12 cellular contexts compared by ENCODE assay signal in genomic region chr5:124634228-124634819, GRCh38.
DNase-seq lines count a peak whose midpoint lies in the region; ATAC-seq and TF ChIP-seq lines count a peak whose summit lies in the region.
"Had no signal": no experiment of that assay in that cellular context is flagged by ENCODE, and none has a peak within 500 bp of the region (broad histone marks: within the 10 kb centered on the region; RNA-seq: fewer than 3 reads in every experiment).

No MANE protein-coding gene starts in this region.

- no peak for TF ChIP-seq CTCF in SK-N-SH (IDR thresholded peaks at IDR 0.05)

- H3K36me3 Mint-ChIP-seq in activated CD4-positive, alpha-beta memory T cell treated with anti-CD3 and anti-CD28 coated beads for 36 hours = no peaks in the 10 kb centered on the region
- H3K36me3 Mint-ChIP-seq: activated naive CD8-positive, alpha-beta T cell treated with anti-CD3 and anti-CD28 coated beads for 36 hours; immature natural killer cell had no signal

- no peaks in the 10 kb centered on the region for H3K27me3 ChIP-seq in SK-N-SH (ENCODE audit: insufficient read depth)

- no peak overlapping the region for H3K4me3 Mint-ChIP-seq in activated CD4-positive, alpha-beta memory T cell treated with anti-CD3 and anti-CD28 coated beads for 36 hours
- H3K4me3 Mint-ChIP-seq: activated naive CD8-positive, alpha-beta T cell treated with anti-CD3 and anti-CD28 coated beads for 36 hours; immature natural killer cell; stimulated activated memory B cell treated with anti-CD40 and anti-IgM and Interleukin-4, amounts not matched to agents 10 μg/mL and 1 μg/mL and 100 μg/mL, for 72 hours had no signal

- peak overlapping the region; percentile 48 to 86 for H3K27ac ChIP-seq in SK-N-SH (ENCODE audit: low read depth in 2 of 2, low read length in 1 of 2)

- H3K79me2 ChIP-seq in SK-N-SH (ENCODE audit: insufficient read depth) = no peaks in the 10 kb centered on the region

- CTCF ChIA-PET in SK-N-SH (lab: Yijun Ruan, JAX) = interaction anchor here (0.6 kb wide), 1 partner anchor 19 kb away, joined by 3 read pairs; no protein-coding TSS in a partner anchor
- CTCF ChIA-PET in activated CD4-positive, alpha-beta memory T cell treated with anti-CD3 and anti-CD28 coated beads for 36 hours (lab: Charles Lee) = no interaction called here

- H3K27me3 Mint-ChIP-seq in activated CD4-positive, alpha-beta memory T cell treated with anti-CD3 and anti-CD28 coated beads for 36 hours = peaks cover 3% of the 10 kb centered on the region
- H3K27me3 Mint-ChIP-seq: stimulated activated memory B cell treated with anti-CD40 and anti-IgM and Interleukin-4, amounts not matched to agents 10 μg/mL and 1 μg/mL and 100 μg/mL, for 72 hours had no signal

- TF ChIP-seq EP300 in SK-N-SH (IDR thresholded peaks at IDR 0.05; ENCODE audit: borderline replicate concordance in 1 of 2, low read depth in 1 of 2, low read length in 1 of 2) = peak in 1 of 2 experiments; percentile 44; a peak in 1 of 4 replicates

- H3K9ac ChIP-seq in SK-N-SH = no peak overlapping the region

- POLR2A ChIA-PET in SK-N-SH (lab: Yijun Ruan, JAX) = interaction anchor here (0.6 to 1.2 kb wide), 3 partner anchors 105 to 255 kb away, joined by 3 to 4 read pairs (median 3); no protein-coding TSS in a partner anchor
- POLR2A ChIA-PET in activated CD4-positive, alpha-beta memory T cell treated with anti-CD3 and anti-CD28 coated beads for 36 hours (lab: Charles Lee) = no interaction called here

- H4K20me1 ChIP-seq in SK-N-SH (ENCODE audit: insufficient read depth) = no peaks in the 10 kb centered on the region

- intact Hi-C loops in activated CD4-positive, alpha-beta memory T cell treated with anti-CD3 and anti-CD28 coated beads for 36 hours (cut with micrococcal nuclease) = no loop called here

- no peak overlapping the region for H3K4me3 ChIP-seq in SK-N-SH (ENCODE audit: low read depth in 2 of 2, low read length in 1 of 2)

- H2AFZ ChIP-seq in SK-N-SH (ENCODE audit: low read depth) = no peak overlapping the region

- H3K9me3 ChIP-seq in SK-N-SH = no peaks in the 10 kb centered on the region

- no peak overlapping the region for H3K27ac Mint-ChIP-seq in activated CD4-positive, alpha-beta memory T cell treated with anti-CD3 and anti-CD28 coated beads for 36 hours
- H3K27ac Mint-ChIP-seq: activated naive CD8-positive, alpha-beta T cell treated with anti-CD3 and anti-CD28 coated beads for 36 hours; immature natural killer cell; stimulated activated memory B cell treated with anti-CD40 and anti-IgM and Interleukin-4, amounts not matched to agents 10 μg/mL and 1 μg/mL and 100 μg/mL, for 72 hours had no signal

- 15% methylated on average over 1 of the region's 1 CpG for WGBS in SK-N-SH (ENCODE audit: low lambda C conversion rate)

- DNase-seq in NCI-H1105 treated with DMSO at 0.1 percent for 48 hours (lab: John Stamatoyannopoulos, UW) = peak; percentile 47
- no peak for DNase-seq in NCI-H1105 (lab: John Stamatoyannopoulos, UW)
- DNase-seq in SK-N-SH = no peak
- DNase-seq in foreskin melanocyte = peak; percentile 95
- DNase-seq in superior temporal gyrus (ENCODE audit: extremely low spot score) = peak; percentile 78
- DNase-seq in NOMO-1 treated with dmso at 0.1 percent for 144 hours (lab: John Stamatoyannopoulos, UW; ENCODE audit: unreplicated experiment) = no peak
- no peak for DNase-seq in activated CD4-positive, alpha-beta memory T cell treated with anti-CD3 and anti-CD28 coated beads for 36 hours
- DNase-seq: activated naive CD8-positive, alpha-beta T cell treated with anti-CD3 and anti-CD28 coated beads for 36 hours; immature natural killer cell; NCI-H1092 had no signal

- no peak for ATAC-seq in HG02642 (IDR thresholded peaks at IDR 0.05; ENCODE audit: poor library complexity, unreplicated experiment)
- ATAC-seq: stimulated activated memory B cell treated with anti-CD40 and anti-IgM and Interleukin-4, amounts not matched to agents 10 μg/mL and 1 μg/mL and 100 μg/mL, for 72 hours had no signal

- no peak for TF ChIP-seq RAD21 in SK-N-SH (IDR thresholded peaks at IDR 0.05; ENCODE audit: low read length)

- peak overlapping the region; percentile 39 for H3K4me2 ChIP-seq in SK-N-SH

- H3K9me2 ChIP-seq in SK-N-SH = no peaks in the 10 kb centered on the region

- no peaks in the 10 kb centered on the region for H3K4me1 Mint-ChIP-seq in activated CD4-positive, alpha-beta memory T cell treated with anti-CD3 and anti-CD28 coated beads for 36 hours (ENCODE audit: low read depth)
- H3K4me1 Mint-ChIP-seq: immature natural killer cell had no signal

- H3F3A ChIP-seq in SK-N-SH (replicated peaks; ENCODE audit: insufficient read depth) = no peaks in the 10 kb centered on the region

- no peaks in the 10 kb centered on the region for H3K9me3 Mint-ChIP-seq in activated CD4-positive, alpha-beta memory T cell treated with anti-CD3 and anti-CD28 coated beads for 36 hours
- H3K9me3 Mint-ChIP-seq: activated naive CD8-positive, alpha-beta T cell treated with anti-CD3 and anti-CD28 coated beads for 36 hours; stimulated activated memory B cell treated with anti-CD40 and anti-IgM and Interleukin-4, amounts not matched to agents 10 μg/mL and 1 μg/mL and 100 μg/mL, for 72 hours had no signal

- H3K36me3 ChIP-seq in SK-N-SH (replicated peaks in 1 of 2; ENCODE audit: control insufficient read depth in 1 of 2, insufficient read depth in 2 of 2, low read length in 1 of 2) = no peaks in the 10 kb centered on the region

- H3K4me1 ChIP-seq in SK-N-SH (ENCODE audit: control insufficient read depth in 1 of 2, insufficient read depth in 2 of 2, low read depth in 1 of 2, low read length in 1 of 2) = peaks cover 18 to 44% of the 10 kb centered on the region in 2 experiments

TF ChIP-seq in SK-N-SH, 30 proteins besides CTCF, POLR2A, EP300 and RAD21 (continues in another document):
- TF ChIP-seq GABPA (IDR thresholded peaks at IDR 0.05; ENCODE audit: low read depth) = no peak
- TF ChIP-seq, protein P1, sequence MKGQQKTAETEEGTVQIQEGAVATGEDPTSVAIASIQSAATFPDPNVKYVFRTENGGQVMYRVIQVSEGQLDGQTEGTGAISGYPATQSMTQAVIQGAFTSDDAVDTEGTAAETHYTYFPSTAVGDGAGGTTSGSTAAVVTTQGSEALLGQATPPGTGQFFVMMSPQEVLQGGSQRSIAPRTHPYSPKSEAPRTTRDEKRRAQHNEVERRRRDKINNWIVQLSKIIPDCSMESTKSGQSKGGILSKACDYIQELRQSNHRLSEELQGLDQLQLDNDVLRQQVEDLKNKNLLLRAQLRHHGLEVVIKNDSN (IDR thresholded peaks at IDR 0.05; ENCODE audit: borderline replicate concordance, low read depth) = no peak
- TF ChIP-seq RCOR1 (IDR thresholded peaks at IDR 0.05; ENCODE audit: low read length) = peak; percentile 29; the same call in 1 of the 2 replicates
- TF ChIP-seq REST (IDR thresholded peaks at IDR 0.05; ENCODE audit: low read depth, low read length) = no peak
- no peak for TF ChIP-seq EZH2phosphoT487 (IDR thresholded peaks at IDR 0.05; ENCODE audit: borderline replicate concordance, low read depth)
- no peak for TF ChIP-seq RFX5 (IDR thresholded peaks at IDR 0.05; ENCODE audit: low read length)
- TF ChIP-seq USF2 (IDR thresholded peaks at IDR 0.05; ENCODE audit: borderline replicate concordance, low read depth, low read length) = no peak
- TF ChIP-seq JUND (IDR thresholded peaks at IDR 0.05) = 0 out of 2 replicates have a peak, but pooled peaks have one; percentile 4
- peak; percentile 2 for TF ChIP-seq CHD2 (IDR thresholded peaks at IDR 0.05; ENCODE audit: low read length, partially characterized antibody)
- no peak; the same call in 1 of the 2 replicates for TF ChIP-seq SMC3 (IDR thresholded peaks at IDR 0.05; ENCODE audit: low read depth, low read length)
- TF ChIP-seq TAF1 (IDR thresholded peaks at IDR 0.05; ENCODE audit: borderline replicate concordance, low read depth, low read length) = no peak

Comparison
In these comparisons a context has a peak if more than half of its experiments do, and no peak if none do; other contexts are left out.
1. DNase-seq: peak in NCI-H1105 treated with DMSO at 0.1 percent for 48 hours (single experiment), foreskin melanocyte (single experiment) and superior temporal gyrus (single experiment); none in NCI-H1105 (single experiment), SK-N-SH (single experiment), NOMO-1 treated with dmso at 0.1 percent for 144 hours (single experiment) and activated CD4-positive, alpha-beta memory T cell treated with anti-CD3 and anti-CD28 coated beads for 36 hours (single experiment).